1 cellular context compared by ENCODE assay signal in the genomic region with DNA sequence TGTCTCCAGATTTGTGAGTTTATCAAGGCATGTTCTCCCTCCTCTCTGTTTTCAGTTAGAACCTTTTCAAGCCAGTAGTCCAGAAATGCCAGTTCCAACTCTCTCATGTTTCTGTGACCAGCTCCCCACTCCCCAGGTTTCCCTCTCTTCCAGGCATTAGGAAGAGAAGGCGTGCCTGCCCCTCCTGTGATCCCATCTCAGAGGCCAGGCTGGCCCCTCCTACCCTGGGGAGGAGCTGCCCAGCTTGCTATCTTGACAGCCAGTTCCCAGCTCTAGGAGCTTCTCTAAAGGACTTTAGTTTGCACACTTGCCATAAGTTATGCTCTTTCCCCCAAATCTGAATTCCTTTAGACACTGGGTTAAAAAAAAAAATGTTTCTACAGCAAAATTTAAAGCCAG.
TF ChIP-seq lines count a peak whose summit lies in the region.

No MANE protein-coding gene starts in this region.

TF ChIP-seq in endothelial cell of umbilical vein, 7 proteins besides CTCF, POLR2A, EP300 and RAD21:
- TF ChIP-seq POLR2AphosphoS5 (IDR thresholded peaks at IDR 0.05; ENCODE audit: insufficient read depth, low read depth, low read length): no peak
- no peak for TF ChIP-seq FOS (IDR thresholded peaks at IDR 0.05; ENCODE audit: borderline replicate concordance, insufficient read depth, low read length)
- no peak for TF ChIP-seq JUN (IDR thresholded peaks at IDR 0.05; ENCODE audit: borderline replicate concordance, insufficient read depth, insufficient read length, low read depth)
- TF ChIP-seq MYC (IDR thresholded peaks at IDR 0.05; ENCODE audit: low read depth, low read length): no peak
- no peak for TF ChIP-seq EZH2 (IDR thresholded peaks at IDR 0.05; ENCODE audit: borderline replicate concordance, low read depth, low read length, severe bottlenecking)
- TF ChIP-seq, protein P1, sequence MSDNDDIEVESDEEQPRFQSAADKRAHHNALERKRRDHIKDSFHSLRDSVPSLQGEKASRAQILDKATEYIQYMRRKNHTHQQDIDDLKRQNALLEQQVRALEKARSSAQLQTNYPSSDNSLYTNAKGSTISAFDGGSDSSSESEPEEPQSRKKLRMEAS (IDR thresholded peaks at IDR 0.05; ENCODE audit: insufficient read depth, insufficient read length): no peak
